In genomic region chr7:111090834-111091233, GRCh38 we compare ENCODE assay signal across 9 cellular contexts. TPM values are rescaled to one million over a fixed set of nuclear protein-coding genes. Genes with fewer than 3 reads are reported as not detected.
DNase-seq lines count a peak whose midpoint lies in the region; ATAC-seq and TF ChIP-seq lines count a peak whose summit lies in the region.
"Had no signal": no experiment of that assay in that cellular context is flagged by ENCODE, and none has a peak within 500 bp of the region (broad histone marks: within the 10 kb centered on the region; RNA-seq: fewer than 3 reads in every experiment).

LRRN3 (plus strand) TSS chr7:111091127; CDS start chr7:111122773, 31,646 bp downstream.

- TF ChIP-seq CTCF in esophagus squamous epithelium (IDR thresholded peaks at IDR 0.05) (no peak), neural progenitor cell (IDR thresholded peaks at IDR 0.05) (no peak)

- no peaks in the 10 kb centered on the region for H3K79me2 ChIP-seq in neural progenitor cell (ENCODE audit: low read depth)

- CTCF ChIA-PET in activated CD8-positive, alpha-beta T cell treated with anti-CD3 and anti-CD28 coated beads, Interleukin-2, amount 10 ng/mL, durations not matched to agents 7 days and 5 days (lab: Charles Lee), result interaction anchor here (0.6 to 4.0 kb wide), 14 partner anchors 7 to 175 kb away, joined by 3 to 19 read pairs (median 4); no protein-coding TSS in a partner anchor

- no peak for TF ChIP-seq POLR2A in esophagus squamous epithelium (IDR thresholded peaks at IDR 0.05)

- peak; percentile 90 for ATAC-seq in activated CD8-positive, alpha-beta T cell treated with anti-CD3 and anti-CD28 coated beads, Interleukin-2, amount 10 ng/mL, durations not matched to agents 7 days and 5 days
- ATAC-seq in GM18909 (IDR thresholded peaks at IDR 0.05; ENCODE audit: poor library complexity, unreplicated experiment) (no peak), GM18870 (IDR thresholded peaks at IDR 0.05; ENCODE audit: unreplicated experiment) (no peak)

- H3K27me3 ChIP-seq in esophagus squamous epithelium (no peaks in the 10 kb centered on the region), neural progenitor cell (no peaks in the 10 kb centered on the region)

- peak; percentile 19 for DNase-seq in NK-92 treated with Interleukin-12 subunit alpha and Interleukin-12 subunit beta, amount 100 ng/mL, for 24 hours (lab: John Stamatoyannopoulos, UW)
- no peak for DNase-seq in NK-92 (lab: John Stamatoyannopoulos, UW; ENCODE audit: unreplicated experiment)
- DNase-seq in activated CD8-positive, alpha-beta T cell treated with anti-CD3 and anti-CD28 coated beads, Interleukin-2, amount 10 ng/mL, durations not matched to agents 7 days and 5 days, result peak; percentile 86
- no peak for DNase-seq in esophagus squamous epithelium (lab: John Stamatoyannopoulos, UW)
- peak; percentile 25 for DNase-seq in neural progenitor cell (ENCODE audit: low spot score)
- no peak for DNase-seq in HPDE6-E6E7 (ENCODE audit: extremely low spot score)

- H3K4me3 Mint-ChIP-seq in activated CD8-positive, alpha-beta T cell treated with anti-CD3 and anti-CD28 coated beads, Interleukin-2, amount 10 ng/mL, durations not matched to agents 7 days and 5 days, result peak within 1 kb of the TSS; percentile 95
- peak within 1 kb of the TSS; percentile 87 for H3K4me3 Mint-ChIP-seq in neural progenitor cell

- peaks cover 0 to 11% (median 0%) of the 10 kb centered on the region in 3 donors for H3K4me1 ChIP-seq in esophagus squamous epithelium
- peaks cover 57% of the 10 kb centered on the region for H3K4me1 ChIP-seq in neural progenitor cell

- intact Hi-C loops in esophagus squamous epithelium (cut with DNase I), result loop anchor here (5.0 kb wide), 1 partner anchor 396 kb away; no protein-coding TSS in a partner anchor

- H3K4me2 ChIP-seq in neural progenitor cell, result peak within 1 kb of the TSS; percentile 80
- H3K4me2 ChIP-seq: A549 had no signal

- H3K9me3 ChIP-seq in esophagus squamous epithelium, result no peaks in the 10 kb centered on the region
- H3K9me3 ChIP-seq in neural progenitor cell (ENCODE audit: low read depth), result no peaks in the 10 kb centered on the region
- H3K9me3 ChIP-seq: A549 had no signal

- 46 to 67% methylated on average over 5 of the region's 5 CpGs for WGBS in esophagus squamous epithelium, 2 donors

- no peaks in the 10 kb centered on the region for H3K36me3 ChIP-seq in esophagus squamous epithelium
- no peaks in the 10 kb centered on the region for H3K36me3 ChIP-seq in neural progenitor cell

- POLR2A ChIA-PET in activated CD8-positive, alpha-beta T cell treated with anti-CD3 and anti-CD28 coated beads, Interleukin-2, amount 10 ng/mL, durations not matched to agents 7 days and 5 days (lab: Charles Lee), result interaction anchor here (0.6 to 6.5 kb wide), 13 partner anchors 8 to 117 kb away, joined by 3 to 106 read pairs (median 4); no protein-coding TSS in a partner anchor

- H3K36me3 Mint-ChIP-seq in activated CD8-positive, alpha-beta T cell treated with anti-CD3 and anti-CD28 coated beads, Interleukin-2, amount 10 ng/mL, durations not matched to agents 7 days and 5 days (ENCODE audit: low read depth), result peaks cover 56% of the 10 kb centered on the region
- no peaks in the 10 kb centered on the region for H3K36me3 Mint-ChIP-seq in neural progenitor cell

- H3K27ac ChIP-seq in esophagus squamous epithelium, result no peak within 1 kb of the TSS
- no peak within 1 kb of the TSS for H3K27ac ChIP-seq in neural progenitor cell

- no peaks in the 10 kb centered on the region for H3K9me3 Mint-ChIP-seq in activated CD8-positive, alpha-beta T cell treated with anti-CD3 and anti-CD28 coated beads, Interleukin-2, amount 10 ng/mL, durations not matched to agents 7 days and 5 days (ENCODE audit: insufficient read depth)
- no peaks in the 10 kb centered on the region for H3K9me3 Mint-ChIP-seq in neural progenitor cell

- peak within 1 kb of the TSS in 3 of 4 donors; percentile 23 to 47 (median 29) for H3K4me3 ChIP-seq in esophagus squamous epithelium
- H3K4me3 ChIP-seq in neural progenitor cell, result peak within 1 kb of the TSS; percentile 28
- H3K4me3 ChIP-seq: A549 had no signal

- no peaks in the 10 kb centered on the region for H4K20me1 ChIP-seq in neural progenitor cell (ENCODE audit: low read depth)

- H3K9ac ChIP-seq in neural progenitor cell, result no peak within 1 kb of the TSS

- H3F3A ChIP-seq in neural progenitor cell (ENCODE audit: low read depth), result peaks cover 11% of the 10 kb centered on the region

- no peak within 1 kb of the TSS for H2AFZ ChIP-seq in neural progenitor cell (replicated peaks)

- peak within 1 kb of the TSS; percentile 94 for H3K27ac Mint-ChIP-seq in activated CD8-positive, alpha-beta T cell treated with anti-CD3 and anti-CD28 coated beads, Interleukin-2, amount 10 ng/mL, durations not matched to agents 7 days and 5 days
- H3K27ac Mint-ChIP-seq in neural progenitor cell, result peak within 1 kb of the TSS; percentile 95

- no peaks in the 10 kb centered on the region for H3K27me3 Mint-ChIP-seq in activated CD8-positive, alpha-beta T cell treated with anti-CD3 and anti-CD28 coated beads, Interleukin-2, amount 10 ng/mL, durations not matched to agents 7 days and 5 days (ENCODE audit: low read depth)
- no peaks in the 10 kb centered on the region for H3K27me3 Mint-ChIP-seq in neural progenitor cell (ENCODE audit: insufficient read depth, low read depth)

- peaks cover 42% of the 10 kb centered on the region for H3K4me1 Mint-ChIP-seq in activated CD8-positive, alpha-beta T cell treated with anti-CD3 and anti-CD28 coated beads, Interleukin-2, amount 10 ng/mL, durations not matched to agents 7 days and 5 days (ENCODE audit: low read depth)
- peaks cover 42% of the 10 kb centered on the region for H3K4me1 Mint-ChIP-seq in neural progenitor cell

RNA-seq across cellular contexts. Expression of gene LRRN3, which starts in this region (rescaled TPM):
- total RNA-seq in activated CD8-positive, alpha-beta T cell treated with anti-CD3 and anti-CD28 coated beads, Interleukin-2, amount 10 ng/mL, durations not matched to agents 7 days and 5 days, result 100 to 1,000 TPM; 196 to 204 TPM
- total RNA-seq in esophagus squamous epithelium (1 to 10 TPM in 1 of 4 donors, under 1 TPM in 1, not detected in 2; 0.23 to 1.7 TPM), neural progenitor cell (ENCODE audit: low replicate concordance) (1.7 and 2.4 TPM in 2 replicates)

Comparison
In these comparisons a context has a peak if more than half of its experiments do, and no peak if none do; other contexts are left out.
1. RNA of gene LRRN3 (total RNA-seq): 196 to 204 TPM in activated CD8-positive, alpha-beta T cell treated with anti-CD3 and anti-CD28 coated beads, Interleukin-2, amount 10 ng/mL, durations not matched to agents 7 days and 5 days; 1.7 to 2.4 TPM in neural progenitor cell and 0.23 to 1.7 TPM in esophagus squamous epithelium; every median in the first group is over 10 times any median in the second.
2. DNase-seq: peak in NK-92 treated with Interleukin-12 subunit alpha and Interleukin-12 subunit beta, amount 100 ng/mL, for 24 hours (single experiment), activated CD8-positive, alpha-beta T cell treated with anti-CD3 and anti-CD28 coated beads, Interleukin-2, amount 10 ng/mL, durations not matched to agents 7 days and 5 days (single experiment) and neural progenitor cell (single experiment); none in NK-92 (single experiment), esophagus squamous epithelium (single experiment) and HPDE6-E6E7 (single experiment).